ENCODE assay signal across 10 cellular contexts in genomic region chr6:137824502-137824879, GRCh38. TPM values are rescaled to one million over a fixed set of nuclear protein-coding genes. Genes with fewer than 3 reads are reported as not detected.
DNase-seq lines count a peak whose midpoint lies in the region; ATAC-seq and TF ChIP-seq lines count a peak whose summit lies in the region.
"Had no signal": no experiment of that assay in that cellular context is flagged by ENCODE, and none has a peak within 500 bp of the region (broad histone marks: within the 10 kb centered on the region; RNA-seq: fewer than 3 reads in every experiment).

No MANE protein-coding gene starts in this region.

- no peak overlapping the region for H3K9ac ChIP-seq in endocrine pancreas (ENCODE audit: control insufficient read depth, insufficient read depth, low read length)
- H3K9ac ChIP-seq: KMS-11 had no signal

- no peaks in the 10 kb centered on the region for H3K36me3 ChIP-seq in Peyer's patch
- H3K36me3 ChIP-seq in endocrine pancreas (ENCODE audit: control insufficient read depth, insufficient read depth, low read length) = no peaks in the 10 kb centered on the region
- no peaks in the 10 kb centered on the region for H3K36me3 ChIP-seq in neuron (ENCODE audit: insufficient read depth, low read length)

- peaks cover 0 to 6% (median 0%) of the 10 kb centered on the region in 4 donors for H3K4me1 ChIP-seq in Peyer's patch
- H3K4me1 ChIP-seq in endocrine pancreas (ENCODE audit: control insufficient read depth, insufficient read depth, low read length) = peaks cover 4% of the 10 kb centered on the region
- peaks cover 11% of the 10 kb centered on the region for H3K4me1 ChIP-seq in neuron (ENCODE audit: insufficient read depth, low read length)

- peaks cover 73% of the 10 kb centered on the region for H3K4me1 Mint-ChIP-seq in CD4-positive, alpha-beta T cell (ENCODE audit: low read depth)

- ATAC-seq in CD4-positive, alpha-beta T cell (ENCODE audit: poor library complexity) = peak; percentile 24

- CTCF ChIA-PET in CD4-positive, alpha-beta T cell (lab: Charles Lee) = interaction anchor here (0.9 to 3.5 kb wide), 9 partner anchors 21 to 120 kb away, joined by 3 to 48 read pairs (median 5); partner anchors contain the start of gene TNFAIP3

- H3K27me3 ChIP-seq in CD4-positive, alpha-beta T cell (ENCODE audit: control insufficient read depth, insufficient read depth, low read length) = no peaks in the 10 kb centered on the region
- no peaks in the 10 kb centered on the region for H3K27me3 ChIP-seq in Peyer's patch
- no peaks in the 10 kb centered on the region for H3K27me3 ChIP-seq in endocrine pancreas (ENCODE audit: control insufficient read depth, insufficient read depth, low read length)
- no peaks in the 10 kb centered on the region for H3K27me3 ChIP-seq in neuron (ENCODE audit: insufficient read depth, low read length)

- H3K27ac ChIP-seq in CD4-positive, alpha-beta T cell (ENCODE audit: low read depth, low read length) = peak overlapping the region; percentile 93
- peak overlapping the region; percentile 41 to 72 (median 53) for H3K27ac ChIP-seq in Peyer's patch
- H3K27ac ChIP-seq: KMS-11 had no signal

- peak overlapping the region; percentile 96 for H3K27ac Mint-ChIP-seq in CD4-positive, alpha-beta T cell

- H3K9me3 ChIP-seq in CD4-positive, alpha-beta T cell (ENCODE audit: control insufficient read depth, low read length) = no peaks in the 10 kb centered on the region
- no peaks in the 10 kb centered on the region for H3K9me3 ChIP-seq in Peyer's patch
- H3K9me3 ChIP-seq in endocrine pancreas (ENCODE audit: control insufficient read depth, low read length) = no peaks in the 10 kb centered on the region
- no peaks in the 10 kb centered on the region for H3K9me3 ChIP-seq in neuron (ENCODE audit: low read length)

- TF ChIP-seq CTCF in CD4-positive, alpha-beta T cell (IDR thresholded peaks at IDR 0.05) = no peak
- no peak for TF ChIP-seq CTCF in Peyer's patch (IDR thresholded peaks at IDR 0.05)

- peak in 1 of 2 donors; percentile 1 for TF ChIP-seq POLR2A in Peyer's patch (IDR thresholded peaks at IDR 0.05)

- H3K27me3 Mint-ChIP-seq in CD4-positive, alpha-beta T cell = no peaks in the 10 kb centered on the region

- H3K36me3 Mint-ChIP-seq in CD4-positive, alpha-beta T cell (ENCODE audit: low read depth) = peaks cover 7% of the 10 kb centered on the region

- peak overlapping the region; percentile 69 for H3K4me3 Mint-ChIP-seq in CD4-positive, alpha-beta T cell

- intact Hi-C loops in CD4-positive, alpha-beta T cell (cut with DNase I, micrococcal nuclease) = loop anchor here (1.0 to 5.0 kb wide), 5 partner anchors 42 to 633 kb away; partner anchors contain the start of gene TNFAIP3 (in 1 of the 2)

- H3K9me3 Mint-ChIP-seq in CD4-positive, alpha-beta T cell = peaks cover 2% of the 10 kb centered on the region

- no peak for DNase-seq in CD4-positive, alpha-beta T cell
- DNase-seq in Peyer's patch (no peak), mucosa of gallbladder (ENCODE audit: low spot score) (no peak), SW480 (ENCODE audit: low spot score) (no peak), kidney tubule cell (ENCODE audit: low spot score) (no peak)
- no peak for DNase-seq in stimulated activated CD8-positive, alpha-beta memory T cell treated with anti-CD3 and anti-CD28 coated beads, Interleukin-4, amount 100 ng/mL, for 48 hours
- DNase-seq: NCI-H2107 had no signal

- H2AFZ ChIP-seq in neuron (ENCODE audit: low read depth, low read length) = peak overlapping the region; percentile 14

- H3K4me3 ChIP-seq in Peyer's patch (no peak overlapping the region), endocrine pancreas (ENCODE audit: control insufficient read depth, insufficient read depth, low read length) (peak overlapping the region; percentile 63), neuron (ENCODE audit: low read length) (peak overlapping the region; percentile 21)

- POLR2A ChIA-PET in CD4-positive, alpha-beta T cell (lab: Charles Lee) = interaction anchor here (0.8 to 7.0 kb wide), 12 partner anchors 8 to 151 kb away, joined by 3 to 131 read pairs (median 4); partner anchors contain the start of gene TNFAIP3

RNA-seq across cellular contexts. Expression of gene TNFAIP3, which starts 42.6 kb away (rescaled TPM):
- 1,000 to 10,000 TPM; 3,816 to 3,885 TPM for total RNA-seq in CD4-positive, alpha-beta T cell
- total RNA-seq in Peyer's patch (10 to 100 TPM; 19.3 to 66.8 (median 30.6) TPM), mucosa of gallbladder (33.8 TPM)

Comparison
In these comparisons a context has a peak if more than half of its experiments do, and no peak if none do; other contexts are left out.
1. H3K4me3 ChIP-seq: peak in endocrine pancreas (single experiment) and neuron (single experiment); none in Peyer's patch (0 of 4).
2. RNA of gene TNFAIP3, which starts 42.6 kb away (total RNA-seq): 3,816 to 3,885 TPM in CD4-positive, alpha-beta T cell; 19.3 to 66.8 TPM in Peyer's patch and 33.8 TPM in mucosa of gallbladder (single experiment); every median in the first group is over 10 times any median in the second.